12 cellular contexts compared by ENCODE assay signal in genomic region chr17:7260151-7260550, GRCh38. TPM values are rescaled to one million over a fixed set of nuclear protein-coding genes. Genes with fewer than 3 reads are reported as not detected.
DNase-seq lines count a peak whose midpoint lies in the region; ATAC-seq and TF ChIP-seq lines count a peak whose summit lies in the region.
"Had no signal": no experiment of that assay in that cellular context is flagged by ENCODE, and none has a peak within 500 bp of the region (broad histone marks: within the 10 kb centered on the region; RNA-seq: fewer than 3 reads in every experiment).

No MANE protein-coding gene starts in this region.

- H3K23me2 ChIP-seq in H9 (ENCODE audit: insufficient read length, low read depth, low read length, poor library complexity, severe bottlenecking): peaks cover 25% of the 10 kb centered on the region

- DNase-seq in H9: no peak
- DNase-seq in progenitor cell of endocrine pancreas (ENCODE audit: low spot score, unreplicated experiment): no peak
- no peak for DNase-seq in cerebellum (ENCODE audit: low spot score)
- no peak for DNase-seq in SW480 (ENCODE audit: low spot score)
- DNase-seq: activated CD8-positive, alpha-beta memory T cell treated with anti-CD3 and anti-CD28 coated beads for 24 hours; EL; mesenchymal stem cell had no signal

- no CpG with 5 or more reads among the region's 4 CpGs for WGBS in H9 (ENCODE audit: extremely low coverage, insufficient read length, low lambda C conversion rate)

- H3K27ac ChIP-seq in H9 (ENCODE audit: insufficient read length, low read depth, low read length) (no peak overlapping the region), VCaP (peak overlapping the region; percentile 91)
- H3K27ac ChIP-seq: KMS-11 had no signal

- H2BK120ac ChIP-seq in H9 (ENCODE audit: low read depth, low read length, poor library complexity, severe bottlenecking): no peak overlapping the region

- no peak overlapping the region for H3K18ac ChIP-seq in H9 (ENCODE audit: insufficient read length, low read depth, low read length)

- H3K23ac ChIP-seq in H9 (ENCODE audit: insufficient read length, low read depth, low read length): no peak overlapping the region

- H3K9me3 Mint-ChIP-seq in H9: peaks cover 0 to 4% of the 10 kb centered on the region in 2 experiments; a peak in 1 of 5 replicates
- H3K9me3 Mint-ChIP-seq in progenitor cell of endocrine pancreas (ENCODE audit: low read depth): no peaks in the 10 kb centered on the region

- H3K4me1 ChIP-seq in H9 (ENCODE audit: insufficient read depth, low read length): peaks cover 4% of the 10 kb centered on the region; the same call in 1 of the 2 replicates

- ATAC-seq in GM18502 (IDR thresholded peaks at IDR 0.05; ENCODE audit: poor library complexity, unreplicated experiment): no peak

- H3K9ac ChIP-seq in H9 (ENCODE audit: extremely low read depth, insufficient read length, low read length): peak overlapping the region; percentile 44
- H3K9ac ChIP-seq: KMS-11 had no signal

- no peak overlapping the region for H4K91ac ChIP-seq in H9 (ENCODE audit: insufficient read length, low read depth, low read length)

- no peak overlapping the region for H3T11ph ChIP-seq in H9 (ENCODE audit: low read length)

- peak overlapping the region in 1 of 3 experiments; percentile 98; a peak in 3 of 7 replicates for H3K27ac Mint-ChIP-seq in H9
- H3K27ac Mint-ChIP-seq in progenitor cell of endocrine pancreas: peak overlapping the region; percentile 85

- no peak overlapping the region for H2AFZ ChIP-seq in H9 (ENCODE audit: low read length)

- peak overlapping the region; percentile 100 for H3K4me3 ChIP-seq in iPS-11a (ENCODE audit: low read depth, low read length)

- TF ChIP-seq CTCF in H9 (conservative IDR thresholded peaks at IDR 0.05): no peak
- TF ChIP-seq CTCF in VCaP (conservative IDR thresholded peaks at IDR 0.05): no peak
- TF ChIP-seq CTCF in progenitor cell of endocrine pancreas (IDR thresholded peaks at IDR 0.05; ENCODE audit: unreplicated experiment): no peak

- no peaks in the 10 kb centered on the region for H3K79me1 ChIP-seq in H9 (ENCODE audit: insufficient read depth, low read depth, low read length, poor library complexity, severe bottlenecking)

- H2BK20ac ChIP-seq in H9 (ENCODE audit: low read depth, low read length, poor library complexity, severe bottlenecking): no peak overlapping the region

- H3K4ac ChIP-seq in H9 (ENCODE audit: low read depth, low read length): no peak overlapping the region

- peaks cover 2% of the 10 kb centered on the region for H3K27me3 Mint-ChIP-seq in H9 (ENCODE audit: low read depth)
- no peaks in the 10 kb centered on the region for H3K27me3 Mint-ChIP-seq in progenitor cell of endocrine pancreas

- no peaks in the 10 kb centered on the region for H4K20me1 ChIP-seq in H9 (ENCODE audit: control insufficient read depth, insufficient read depth, insufficient read length)

- no peak overlapping the region for H2BK5ac ChIP-seq in H9 (ENCODE audit: insufficient read length, low read length)

- peaks cover 8% of the 10 kb centered on the region; the same call in 1 of the 2 replicates for H3K79me2 ChIP-seq in H9 (ENCODE audit: insufficient read depth, low read length)

- H2BK15ac ChIP-seq in H9 (ENCODE audit: low read depth, low read length): no peak overlapping the region

- H3K14ac ChIP-seq in H9 (ENCODE audit: insufficient read depth, low read length): no peak overlapping the region; the same call in 1 of the 2 replicates

- H3K36me3 Mint-ChIP-seq in H9 (ENCODE audit: insufficient read depth in 1 of 3, low read depth in 3 of 3) (peaks cover 12 to 51% (median 38%) of the 10 kb centered on the region in 3 experiments), progenitor cell of endocrine pancreas (ENCODE audit: insufficient read depth) (peaks cover 9% of the 10 kb centered on the region)

- no peaks in the 10 kb centered on the region for H3K9me3 ChIP-seq in H9 (ENCODE audit: control insufficient read depth, low read depth, low read length)

- H4K8ac ChIP-seq in H9 (replicated peaks; ENCODE audit: insufficient read length, low read depth, low read length): no peak overlapping the region

- H2AK5ac ChIP-seq in H9 (ENCODE audit: insufficient read length, low read length): no peak overlapping the region

- no peak overlapping the region for H2BK12ac ChIP-seq in H9 (ENCODE audit: insufficient read length, low read depth, low read length)

- H3K4me3 Mint-ChIP-seq in H9: peak overlapping the region; percentile 86 to 93
- H3K4me3 Mint-ChIP-seq in progenitor cell of endocrine pancreas (ENCODE audit: low read depth): peak overlapping the region; percentile 99

- H3K27me3 ChIP-seq in H9 (ENCODE audit: insufficient read depth, low read length): no peaks in the 10 kb centered on the region

- H4K5ac ChIP-seq in H9 (ENCODE audit: insufficient read length, low read depth, low read length): no peak overlapping the region

- no peak overlapping the region for H3K56ac ChIP-seq in H9 (ENCODE audit: insufficient read length, low read depth, low read length)

- peak overlapping the region; percentile 76 for H3K4me2 ChIP-seq in H9 (ENCODE audit: insufficient read depth, insufficient read length, low read length)
- H3K4me2 ChIP-seq: KMS-11 had no signal

- H3K4me1 Mint-ChIP-seq in H9: peaks cover 24 to 38% of the 10 kb centered on the region in 2 experiments
- H3K4me1 Mint-ChIP-seq in progenitor cell of endocrine pancreas (ENCODE audit: low read depth): peaks cover 33% of the 10 kb centered on the region

RNA-seq across cellular contexts. Expression of gene CLDN7, which starts 2.1 kb away (rescaled TPM):
- 174 and 177 TPM in 2 replicates for total RNA-seq in H9 (2021)
- 137 and 147 TPM in 2 replicates for total RNA-seq in progenitor cell of endocrine pancreas
- total RNA-seq in cerebellum: 0.54 TPM
- total RNA-seq: SK-MEL-5 had no signal

RNA-seq across cellular contexts. Expression of gene ELP5, which starts 8.1 kb away (rescaled TPM):
- 46.5 and 49.6 TPM in 2 replicates for total RNA-seq in H9 (2021)
- 42.3 and 45.0 TPM in 2 replicates for total RNA-seq in progenitor cell of endocrine pancreas
- total RNA-seq in cerebellum: 20.0 TPM

RNA-seq across cellular contexts. Expression of gene CTDNEP1, which starts 8.6 kb away (rescaled TPM):
- total RNA-seq in H9 (2021) (134 and 141 TPM in 2 replicates), progenitor cell of endocrine pancreas (134 and 137 TPM in 2 replicates), cerebellum (35.8 TPM)

RNA-seq across cellular contexts. Expression of gene GABARAP, which starts 17.9 kb away (rescaled TPM):
- 261 and 266 TPM in 2 replicates for total RNA-seq in H9 (2021)
- 447 and 466 TPM in 2 replicates for total RNA-seq in progenitor cell of endocrine pancreas
- total RNA-seq in cerebellum: 102 TPM

RNA-seq across cellular contexts. Expression of gene PHF23, which starts 20.9 kb away (rescaled TPM):
- 105 and 110 TPM in 2 replicates for total RNA-seq in H9 (2021)
- total RNA-seq in progenitor cell of endocrine pancreas: 66.9 and 73.7 TPM in 2 replicates
- 20.5 TPM for total RNA-seq in cerebellum

Comparison
In these comparisons a context has a peak if more than half of its experiments do, and no peak if none do; other contexts are left out.
1. RNA of gene CLDN7, which starts 2.1 kb away (total RNA-seq): 174 to 177 TPM in H9 and 137 to 147 TPM in progenitor cell of endocrine pancreas; 0.54 TPM in cerebellum (single experiment); every median in the first group is over 10 times any median in the second.